ENCODE assay signal across 22 cellular contexts in genomic region chr4:168708108-168708507, GRCh38.
"Had no signal": no experiment of that assay in that cellular context is flagged by ENCODE, and none has a peak within 500 bp of the region (broad histone marks: within the 10 kb centered on the region; RNA-seq: fewer than 3 reads in every experiment).

No MANE protein-coding gene starts in this region.

- H3K4me3 ChIP-seq: gastroesophageal sphincter, heart left ventricle, ovary, spleen, testis, upper lobe of left lung had no signal

- H3K4me3 Mint-ChIP-seq: activated CD4-positive, alpha-beta memory T cell treated with anti-CD3 and anti-CD28 coated beads for 36 hours; activated CD4-positive, alpha-beta T cell treated with anti-CD3 and anti-CD28 coated beads for 36 hours; activated naive CD8-positive, alpha-beta T cell treated with anti-CD3 and anti-CD28 coated beads for 36 hours; activated T-helper 1 cell treated with anti-CD3 and anti-CD28 coated beads, Interleukin-12 subunit alpha, Interleukin-12 subunit beta, Interleukin-2, Interleukin-4 antibody, amounts not matched to agents 30 ng/mL and 10 ng/mL and 1 ng/mL, durations not matched to agents 14 hours and 24 hours and 36 hours; brain; memory B cell; naive thymus-derived CD8-positive, alpha-beta T cell; stimulated activated memory B cell treated with anti-CD40 and anti-IgM and Interleukin-4, amounts not matched to agents 10 μg/mL and 1 μg/mL and 100 μg/mL, for 72 hours; T-helper 1 cell treated with Interleukin-12 subunit alpha and Interleukin-12 subunit beta and Interleukin-4 antibody, amounts not matched to agents 30 μg/mL and 1 μg/mL, for 36 hours had no signal

- H3K4me1 ChIP-seq: testis had no signal

- H3K36me3 ChIP-seq: gastroesophageal sphincter, ovary, spleen, upper lobe of left lung had no signal

- H3K27ac Mint-ChIP-seq: activated CD4-positive, alpha-beta memory T cell treated with anti-CD3 and anti-CD28 coated beads for 36 hours; activated CD4-positive, alpha-beta T cell treated with anti-CD3 and anti-CD28 coated beads for 36 hours; activated naive CD8-positive, alpha-beta T cell treated with anti-CD3 and anti-CD28 coated beads for 36 hours; activated T-helper 1 cell treated with anti-CD3 and anti-CD28 coated beads, Interleukin-12 subunit alpha, Interleukin-12 subunit beta, Interleukin-2, Interleukin-4 antibody, amounts not matched to agents 30 ng/mL and 10 ng/mL and 1 ng/mL, durations not matched to agents 14 hours and 24 hours and 36 hours; brain; memory B cell; naive thymus-derived CD8-positive, alpha-beta T cell; stimulated activated memory B cell treated with anti-CD40 and anti-IgM and Interleukin-4, amounts not matched to agents 10 μg/mL and 1 μg/mL and 100 μg/mL, for 72 hours; T-helper 1 cell treated with Interleukin-12 subunit alpha and Interleukin-12 subunit beta and Interleukin-4 antibody, amounts not matched to agents 30 μg/mL and 1 μg/mL, for 36 hours had no signal

- H3K9me3 Mint-ChIP-seq: activated CD4-positive, alpha-beta memory T cell treated with anti-CD3 and anti-CD28 coated beads for 36 hours; activated naive CD8-positive, alpha-beta T cell treated with anti-CD3 and anti-CD28 coated beads for 36 hours; activated T-helper 1 cell treated with anti-CD3 and anti-CD28 coated beads, Interleukin-12 subunit alpha, Interleukin-12 subunit beta, Interleukin-2, Interleukin-4 antibody, amounts not matched to agents 30 ng/mL and 10 ng/mL and 1 ng/mL, durations not matched to agents 14 hours and 24 hours and 36 hours; brain; memory B cell; stimulated activated memory B cell treated with anti-CD40 and anti-IgM and Interleukin-4, amounts not matched to agents 10 μg/mL and 1 μg/mL and 100 μg/mL, for 72 hours; T-helper 1 cell treated with Interleukin-12 subunit alpha and Interleukin-12 subunit beta and Interleukin-4 antibody, amounts not matched to agents 30 μg/mL and 1 μg/mL, for 36 hours had no signal

- H3K4me1 Mint-ChIP-seq: memory B cell had no signal

- H3K36me3 Mint-ChIP-seq: activated CD4-positive, alpha-beta memory T cell treated with anti-CD3 and anti-CD28 coated beads for 36 hours; activated naive CD8-positive, alpha-beta T cell treated with anti-CD3 and anti-CD28 coated beads for 36 hours; memory B cell; naive thymus-derived CD8-positive, alpha-beta T cell; stimulated activated memory B cell treated with anti-CD40 and anti-IgM and Interleukin-4, amounts not matched to agents 10 μg/mL and 1 μg/mL and 100 μg/mL, for 72 hours had no signal

- H3K27ac ChIP-seq: gastroesophageal sphincter, heart left ventricle, ovary, spleen, testis, upper lobe of left lung had no signal

- FAIRE-seq: endometrium had no signal

- H3K27me3 ChIP-seq: gastroesophageal sphincter, heart left ventricle, ovary, spleen, testis, upper lobe of left lung had no signal

- H3K9me3 ChIP-seq: gastroesophageal sphincter, heart left ventricle, ovary, spleen, testis, upper lobe of left lung had no signal

- DNase-seq: activated CD4-positive, alpha-beta memory T cell treated with anti-CD3 and anti-CD28 coated beads for 36 hours; activated CD4-positive, alpha-beta T cell treated with anti-CD3 and anti-CD28 coated beads for 36 hours; activated naive CD8-positive, alpha-beta T cell treated with anti-CD3 and anti-CD28 coated beads for 36 hours; activated T-cell treated with anti-CD3 and anti-CD28 coated beads for 4 hours; amniotic stem cell; central memory CD4-positive, alpha-beta T cell; cortex of kidney; heart left ventricle; left ventricle myocardium superior; naive thymus-derived CD8-positive, alpha-beta T cell; ovary; spleen; stimulated activated CD4-positive, alpha-beta T cell treated with anti-CD3 and anti-CD28 coated beads, Interleukin-4, amount 100 ng/mL, for 4 hours; testis; upper lobe of left lung had no signal

- H3K27me3 Mint-ChIP-seq: activated CD4-positive, alpha-beta T cell treated with anti-CD3 and anti-CD28 coated beads for 36 hours; activated naive CD8-positive, alpha-beta T cell treated with anti-CD3 and anti-CD28 coated beads for 36 hours; brain had no signal
